20 cellular contexts compared by ENCODE assay signal in the genomic region with DNA sequence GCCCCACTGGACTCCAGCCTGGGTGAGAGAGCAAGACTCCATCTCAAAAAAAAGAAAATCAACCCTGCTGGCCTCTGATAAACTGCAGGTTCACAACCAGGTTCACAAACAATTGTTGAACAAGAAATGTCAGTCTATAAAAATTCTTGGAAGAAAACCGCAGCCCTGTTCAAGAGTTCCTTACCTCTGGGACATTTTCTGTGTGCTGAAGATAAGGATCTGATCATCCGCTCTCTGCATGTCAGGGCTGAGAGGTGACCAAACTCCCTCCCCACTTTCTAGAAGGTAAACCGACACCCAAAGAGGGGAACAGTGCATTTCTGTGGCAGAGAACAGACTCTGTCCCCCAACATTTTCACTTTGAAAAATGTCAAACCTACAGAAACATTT. TPM values are rescaled to one million over a fixed set of nuclear protein-coding genes. Genes with fewer than 3 reads are reported as not detected.
DNase-seq lines count a peak whose midpoint lies in the region; ATAC-seq and TF ChIP-seq lines count a peak whose summit lies in the region.
"Had no signal": no experiment of that assay in that cellular context is flagged by ENCODE, and none has a peak within 500 bp of the region (broad histone marks: within the 10 kb centered on the region; RNA-seq: fewer than 3 reads in every experiment).

No MANE protein-coding gene starts in this region.

- H3K9me2 ChIP-seq in hepatocyte (replicated peaks; ENCODE audit: insufficient read depth), result no peaks in the 10 kb centered on the region

- H3K27me3 ChIP-seq in AG04450 (ENCODE audit: control insufficient read depth, insufficient read depth, low read length) (peaks cover 18% of the 10 kb centered on the region), hepatocyte (no peaks in the 10 kb centered on the region)
- no peaks in the 10 kb centered on the region for H3K27me3 ChIP-seq in CD8-positive, alpha-beta T cell (ENCODE audit: insufficient read depth, low read length)

- H3K4me3 ChIP-seq in AG04450 (ENCODE audit: low read depth, low read length) (no peak overlapping the region), hepatocyte (no peak overlapping the region)
- H3K4me3 ChIP-seq in CD8-positive, alpha-beta T cell (ENCODE audit: low read depth, low read length), result no peak overlapping the region
- H3K4me3 ChIP-seq: neural progenitor cell had no signal

- WGBS in hepatocyte (ENCODE audit: low lambda C conversion rate, missing lambda C conversion rate), result 67% methylated on average over 3 of the region's 3 CpGs

- POLR2A ChIA-PET in AG04450 (lab: Yijun Ruan, JAX), result no interaction called here
- POLR2A ChIA-PET in CD8-positive, alpha-beta T cell (lab: Charles Lee), result no interaction called here

- ATAC-seq in stimulated activated naive B cell treated with anti-CD40 and anti-IgM and Interleukin-4, amounts not matched to agents 10 μg/mL and 1 μg/mL and 100 μg/mL, for 72 hours (replicated peaks), result no peak
- no peak for ATAC-seq in CD8-positive, alpha-beta T cell
- ATAC-seq: T-cell had no signal

- no peaks in the 10 kb centered on the region for H3K36me3 ChIP-seq in hepatocyte (replicated peaks; ENCODE audit: insufficient read depth, low read depth)
- H3K36me3 ChIP-seq in CD8-positive, alpha-beta T cell (ENCODE audit: insufficient read depth, low read length), result no peaks in the 10 kb centered on the region
- H3K36me3 ChIP-seq: neural progenitor cell had no signal

- no peak overlapping the region for H3K4me3 Mint-ChIP-seq in stimulated activated naive B cell treated with anti-CD40 and anti-IgM and Interleukin-4, amounts not matched to agents 10 μg/mL and 1 μg/mL and 100 μg/mL, for 72 hours
- no peak overlapping the region for H3K4me3 Mint-ChIP-seq in CD8-positive, alpha-beta T cell
- H3K4me3 Mint-ChIP-seq: activated naive CD4-positive, alpha-beta T cell treated with anti-CD3 and anti-CD28 coated beads for 36 hours; neural progenitor cell; T-cell had no signal

- no peaks in the 10 kb centered on the region for H3K79me2 ChIP-seq in hepatocyte

- H3K27ac Mint-ChIP-seq in stimulated activated naive B cell treated with anti-CD40 and anti-IgM and Interleukin-4, amounts not matched to agents 10 μg/mL and 1 μg/mL and 100 μg/mL, for 72 hours, result peak overlapping the region; percentile 22
- no peak overlapping the region for H3K27ac Mint-ChIP-seq in CD8-positive, alpha-beta T cell
- H3K27ac Mint-ChIP-seq: neural progenitor cell had no signal

- DNase-seq in AG04450 (ENCODE audit: low read depth, low spot score) (no peak), LoVo (ENCODE audit: low spot score) (peak; percentile 19), hepatocyte (ENCODE audit: low spot score) (no peak), HK-2 (ENCODE audit: unreplicated experiment) (no peak), NCI-H774 (lab: John Stamatoyannopoulos, UW) (no peak), NCI-H1436 (lab: John Stamatoyannopoulos, UW) (no peak)
- DNase-seq in stimulated activated naive B cell treated with anti-CD40 and anti-IgM and Interleukin-4, amounts not matched to agents 10 μg/mL and 1 μg/mL and 100 μg/mL, for 72 hours, result no peak
- DNase-seq in CD8-positive, alpha-beta T cell, result no peak
- DNase-seq: activated CD4-positive, alpha-beta T cell treated with anti-CD3 and anti-CD28 coated beads, Interleukin-2, amount 50 U/mL, for 4 hours; activated naive CD4-positive, alpha-beta T cell treated with anti-CD3 and anti-CD28 coated beads for 36 hours; activated T-cell treated with anti-CD3 and anti-CD28 coated beads, Interleukin-2, amount 50 U/mL, for 1 hour; DND-41; hippocampal formation; islet precursor cell; midbrain; stimulated activated CD4-positive, alpha-beta T cell treated with anti-CD3 and anti-CD28 coated beads, Interleukin-2, amount 100 ng/mL, for 24 hours; substantia nigra; T-cell had no signal

- peaks cover 6 to 7% of the 10 kb centered on the region in 2 donors for H3K27me3 Mint-ChIP-seq in stimulated activated naive B cell treated with anti-CD40 and anti-IgM and Interleukin-4, amounts not matched to agents 10 μg/mL and 1 μg/mL and 100 μg/mL, for 72 hours
- peaks cover 21% of the 10 kb centered on the region for H3K27me3 Mint-ChIP-seq in CD8-positive, alpha-beta T cell (ENCODE audit: low read depth)

- peak overlapping the region; percentile 71 for H3K27ac ChIP-seq in AG04450 (ENCODE audit: low read depth, low read length)
- peak overlapping the region; percentile 80 for H3K27ac ChIP-seq in hepatocyte
- no peak overlapping the region for H3K27ac ChIP-seq in CD8-positive, alpha-beta T cell (ENCODE audit: low read depth, low read length)
- H3K27ac ChIP-seq: neural progenitor cell had no signal

- H4K20me1 ChIP-seq in hepatocyte (ENCODE audit: insufficient read depth, poor library complexity, severe bottlenecking), result no peaks in the 10 kb centered on the region

- peaks cover 19% of the 10 kb centered on the region for H3K4me1 ChIP-seq in hepatocyte (ENCODE audit: insufficient read depth)
- H3K4me1 ChIP-seq in CD8-positive, alpha-beta T cell (ENCODE audit: insufficient read depth, low read length), result peaks cover 4% of the 10 kb centered on the region

- intact Hi-C loops in CD8-positive, alpha-beta T cell (cut with DNase I, micrococcal nuclease), result no loop called here

- CTCF ChIA-PET in AG04450 (lab: Charles Lee), result no interaction called here
- CTCF ChIA-PET in CD8-positive, alpha-beta T cell (lab: Charles Lee), result no interaction called here

- H3K36me3 Mint-ChIP-seq in stimulated activated naive B cell treated with anti-CD40 and anti-IgM and Interleukin-4, amounts not matched to agents 10 μg/mL and 1 μg/mL and 100 μg/mL, for 72 hours, result no peaks in the 10 kb centered on the region
- no peaks in the 10 kb centered on the region for H3K36me3 Mint-ChIP-seq in CD8-positive, alpha-beta T cell
- H3K36me3 Mint-ChIP-seq: neural progenitor cell, T-cell had no signal

- H3K9me3 ChIP-seq in AG04450 (ENCODE audit: control insufficient read depth, insufficient read depth, low read length) (no peaks in the 10 kb centered on the region), hepatocyte (ENCODE audit: low read depth) (no peaks in the 10 kb centered on the region)
- no peaks in the 10 kb centered on the region for H3K9me3 ChIP-seq in CD8-positive, alpha-beta T cell (ENCODE audit: low read length)

- no peaks in the 10 kb centered on the region for H3K9me3 Mint-ChIP-seq in stimulated activated naive B cell treated with anti-CD40 and anti-IgM and Interleukin-4, amounts not matched to agents 10 μg/mL and 1 μg/mL and 100 μg/mL, for 72 hours
- H3K9me3 Mint-ChIP-seq in CD8-positive, alpha-beta T cell, result no peaks in the 10 kb centered on the region
- H3K9me3 Mint-ChIP-seq: activated naive CD4-positive, alpha-beta T cell treated with anti-CD3 and anti-CD28 coated beads for 36 hours; neural progenitor cell; T-cell had no signal

- no peak overlapping the region for H3K4me2 ChIP-seq in hepatocyte
- H3K4me2 ChIP-seq: neural progenitor cell had no signal

- TF ChIP-seq CTCF in AG04450 (IDR thresholded peaks at IDR 0.05; ENCODE audit: low read depth, low read length) (no peak), hepatocyte (IDR thresholded peaks at IDR 0.05; ENCODE audit: poor library complexity) (no peak)
- no peak for TF ChIP-seq CTCF in CD8-positive, alpha-beta T cell (IDR thresholded peaks at IDR 0.05)

- H2AFZ ChIP-seq in hepatocyte, result no peak overlapping the region
- H2AFZ ChIP-seq: neural progenitor cell had no signal

- peaks cover 9 to 44% of the 10 kb centered on the region in 2 donors for H3K4me1 Mint-ChIP-seq in stimulated activated naive B cell treated with anti-CD40 and anti-IgM and Interleukin-4, amounts not matched to agents 10 μg/mL and 1 μg/mL and 100 μg/mL, for 72 hours
- peaks cover 5% of the 10 kb centered on the region for H3K4me1 Mint-ChIP-seq in CD8-positive, alpha-beta T cell (ENCODE audit: low read depth)

RNA-seq across cellular contexts. Expression of a gene that starts 4.2 kb away (rescaled TPM):
- polyA plus RNA-seq in AG04450 (2011; rRNA removed) (not detected in 2 replicates), hepatocyte (41.8 and 71.5 TPM in 2 replicates)
- not detected in 2 replicates for polyA minus RNA-seq in AG04450 (2011; rRNA and poly(A)+ RNA removed)
- total RNA-seq in hepatocyte, result 14.4 and 14.9 TPM in 2 replicates
- not detected for total RNA-seq in CD8-positive, alpha-beta T cell
- total RNA-seq: activated naive CD4-positive, alpha-beta T cell treated with anti-CD3 and anti-CD28 coated beads for 36 hours; LHCN-M2; T-cell had no signal

RNA-seq across cellular contexts. Expression of a gene that starts 29.2 kb away (rescaled TPM):
- polyA plus RNA-seq in AG04450 (2011; rRNA removed) (22.6 and 23.3 TPM in 2 replicates), hepatocyte (193 and 289 TPM in 2 replicates)
- 22.9 and 25.2 TPM in 2 replicates for polyA minus RNA-seq in AG04450 (2011; rRNA and poly(A)+ RNA removed)
- total RNA-seq in hepatocyte, result 65.7 and 94.2 TPM in 2 replicates
- total RNA-seq in CD8-positive, alpha-beta T cell, result 100 to 1,000 TPM; 194 to 196 TPM

RNA-seq across cellular contexts. Expression of a gene that starts 39.9 kb away (rescaled TPM):
- polyA plus RNA-seq in AG04450 (2011; rRNA removed) (49.4 and 58.0 TPM in 2 replicates), hepatocyte (42.0 and 43.6 TPM in 2 replicates)
- 29.0 and 40.5 TPM in 2 replicates for polyA minus RNA-seq in AG04450 (2011; rRNA and poly(A)+ RNA removed)
- 30.9 and 62.9 TPM in 2 replicates for total RNA-seq in hepatocyte
- total RNA-seq in CD8-positive, alpha-beta T cell, result 10 to 100 TPM in 1 of 2 experiments, 1 to 10 TPM in 1; 6.6 to 11.7 TPM

Comparison
In these comparisons a context has a peak if more than half of its experiments do, and no peak if none do; other contexts are left out.
1. RNA of a gene that starts 4.2 kb away (total RNA-seq): 14.4 to 14.9 TPM in hepatocyte; not detected in CD8-positive, alpha-beta T cell; every median in the first group is over 10 times any median in the second.